Comparison of ENCODE assay signal across 20 cellular contexts in the genomic region with DNA sequence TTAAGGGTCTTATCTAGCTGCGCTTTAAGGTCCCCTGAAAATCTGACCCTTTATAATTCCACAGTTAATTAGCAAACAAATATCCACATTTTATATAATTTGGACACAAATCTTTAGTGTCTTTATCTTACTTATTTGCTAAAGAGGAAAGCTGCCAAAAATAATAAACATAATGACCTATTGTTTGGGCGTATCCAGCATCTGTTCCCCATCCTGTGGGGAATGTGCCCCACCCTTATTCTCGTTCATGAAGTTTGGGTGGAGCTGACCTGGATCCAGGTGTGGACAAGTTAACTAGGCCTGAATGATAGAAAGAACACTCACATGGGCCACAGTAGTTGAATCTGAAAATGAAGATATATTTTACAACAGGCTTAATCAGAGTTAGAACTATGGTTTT.
"Had no signal": no experiment of that assay in that cellular context is flagged by ENCODE, and none has a peak within 500 bp of the region (broad histone marks: within the 10 kb centered on the region; RNA-seq: fewer than 3 reads in every experiment).

No MANE protein-coding gene starts in this region.

- H3K9me3 Mint-ChIP-seq: activated CD4-positive, alpha-beta memory T cell treated with anti-CD3 and anti-CD28 coated beads for 36 hours; effector memory CD8-positive, alpha-beta T cell; natural killer cell had no signal

- H3K4me3 ChIP-seq: gastrocnemius medialis, pancreas, sigmoid colon, spleen, testis, upper lobe of left lung had no signal

- H3K4me3 Mint-ChIP-seq: activated B cell treated with CpG ODN at 0.5 μM for 24 hours; activated CD4-positive, alpha-beta memory T cell treated with anti-CD3 and anti-CD28 coated beads for 36 hours; activated CD8-positive, alpha-beta memory T cell treated with anti-CD3 and anti-CD28 coated beads, Interleukin-2, amount 10 ng/mL, durations not matched to agents 7 days and 5 days; activated naive CD8-positive, alpha-beta T cell; effector memory CD8-positive, alpha-beta T cell; natural killer cell; stimulated activated memory B cell treated with anti-CD40 and anti-IgM and Interleukin-4, amounts not matched to agents 10 μg/mL and 1 μg/mL and 100 μg/mL, for 72 hours had no signal

- H3K4me1 ChIP-seq: gastrocnemius medialis, pancreas, sigmoid colon, spleen, testis had no signal

- H3K27ac ChIP-seq: epithelial cell of prostate, gastrocnemius medialis, neutrophil, pancreas, sigmoid colon, spleen, testis, upper lobe of left lung had no signal

- DNase-seq: activated B cell treated with CpG ODN at 0.5 μM for 24 hours; activated CD4-positive, alpha-beta memory T cell treated with anti-CD3 and anti-CD28 coated beads for 36 hours; activated CD4-positive, alpha-beta T cell treated with anti-CD3 and anti-CD28 coated beads for 4 hours; activated CD8-positive, alpha-beta memory T cell treated with anti-CD3 and anti-CD28 coated beads, Interleukin-2, amount 10 ng/mL, durations not matched to agents 7 days and 5 days; effector memory CD8-positive, alpha-beta T cell; gastrocnemius medialis; head of caudate nucleus; mesendoderm; natural killer cell; pancreas; sigmoid colon; spleen; stimulated activated CD4-positive, alpha-beta T cell treated with anti-CD3 and anti-CD28 coated beads, Interleukin-4, amount 100 ng/mL, for 4 hours; T-helper 9 cell; testis; upper lobe of left lung had no signal

- H3K36me3 Mint-ChIP-seq: activated CD4-positive, alpha-beta memory T cell treated with anti-CD3 and anti-CD28 coated beads for 36 hours; activated CD8-positive, alpha-beta memory T cell treated with anti-CD3 and anti-CD28 coated beads, Interleukin-2, amount 10 ng/mL, durations not matched to agents 7 days and 5 days; activated naive CD8-positive, alpha-beta T cell; natural killer cell; stimulated activated memory B cell treated with anti-CD40 and anti-IgM and Interleukin-4, amounts not matched to agents 10 μg/mL and 1 μg/mL and 100 μg/mL, for 72 hours had no signal

- H3K27me3 Mint-ChIP-seq: activated B cell treated with CpG ODN at 0.5 μM for 24 hours; activated CD4-positive, alpha-beta memory T cell treated with anti-CD3 and anti-CD28 coated beads for 36 hours; activated CD8-positive, alpha-beta memory T cell treated with anti-CD3 and anti-CD28 coated beads, Interleukin-2, amount 10 ng/mL, durations not matched to agents 7 days and 5 days; activated naive CD8-positive, alpha-beta T cell; effector memory CD8-positive, alpha-beta T cell; stimulated activated memory B cell treated with anti-CD40 and anti-IgM and Interleukin-4, amounts not matched to agents 10 μg/mL and 1 μg/mL and 100 μg/mL, for 72 hours had no signal

- ATAC-seq: activated CD8-positive, alpha-beta memory T cell treated with anti-CD3 and anti-CD28 coated beads, Interleukin-2, amount 10 ng/mL, durations not matched to agents 7 days and 5 days; effector memory CD8-positive, alpha-beta T cell; gastrocnemius medialis; natural killer cell; pancreas; stimulated activated memory B cell treated with anti-CD40 and anti-IgM and Interleukin-4, amounts not matched to agents 10 μg/mL and 1 μg/mL and 100 μg/mL, for 72 hours had no signal

- H3K27me3 ChIP-seq: gastrocnemius medialis, neutrophil, pancreas, sigmoid colon, spleen, testis, upper lobe of left lung had no signal

- H3K4me1 Mint-ChIP-seq: activated B cell treated with CpG ODN at 0.5 μM for 24 hours; activated CD8-positive, alpha-beta memory T cell treated with anti-CD3 and anti-CD28 coated beads, Interleukin-2, amount 10 ng/mL, durations not matched to agents 7 days and 5 days; natural killer cell; stimulated activated memory B cell treated with anti-CD40 and anti-IgM and Interleukin-4, amounts not matched to agents 10 μg/mL and 1 μg/mL and 100 μg/mL, for 72 hours had no signal

- H3K27ac Mint-ChIP-seq: activated B cell treated with CpG ODN at 0.5 μM for 24 hours; activated CD4-positive, alpha-beta memory T cell treated with anti-CD3 and anti-CD28 coated beads for 36 hours; activated CD8-positive, alpha-beta memory T cell treated with anti-CD3 and anti-CD28 coated beads, Interleukin-2, amount 10 ng/mL, durations not matched to agents 7 days and 5 days; activated naive CD8-positive, alpha-beta T cell; effector memory CD8-positive, alpha-beta T cell; natural killer cell; stimulated activated memory B cell treated with anti-CD40 and anti-IgM and Interleukin-4, amounts not matched to agents 10 μg/mL and 1 μg/mL and 100 μg/mL, for 72 hours had no signal

- H3K36me3 ChIP-seq: gastrocnemius medialis, neutrophil, pancreas, sigmoid colon, spleen, upper lobe of left lung had no signal

- H3K9me3 ChIP-seq: gastrocnemius medialis, neutrophil, pancreas, sigmoid colon, testis, upper lobe of left lung had no signal
